Comparison of ENCODE assay signal across 15 cellular contexts in genomic region chr3:50372349-50372748, GRCh38. TPM values are rescaled to one million over a fixed set of nuclear protein-coding genes. Genes with fewer than 3 reads are reported as not detected.
DNase-seq lines count a peak whose midpoint lies in the region; TF ChIP-seq lines count a peak whose summit lies in the region.
"Had no signal": no experiment of that assay in that cellular context is flagged by ENCODE, and none has a peak within 500 bp of the region (broad histone marks: within the 10 kb centered on the region; RNA-seq: fewer than 3 reads in every experiment).

No MANE protein-coding gene starts in this region.

- DNase-seq in activated gamma-delta T cell (lab: John Stamatoyannopoulos, UW) (peak; percentile 12), activated gamma-delta T cell treated with Interleukin-2 at 50 U/mL for 16 hours (no peak), SK-N-DZ (ENCODE audit: low spot score) (peak; percentile 75), erythroblast (lab: John Stamatoyannopoulos, UW) (peak; percentile 81 to 83), GM10248 (ENCODE audit: extremely low spot score) (no peak), GM19238 (ENCODE audit: insufficient read length, low spot score) (no peak)
- no peak for DNase-seq in stimulated activated CD4-positive, alpha-beta T cell treated with anti-CD3 and anti-CD28 coated beads, Interleukin-15, amount 100 ng/mL, for 24 hours
- DNase-seq in activated T-helper 1 cell treated with anti-CD3 and anti-CD28 coated beads, Interleukin-12 subunit alpha, Interleukin-12 subunit beta, Interleukin-2, Interleukin-4 antibody, amounts not matched to agents 30 ng/mL and 10 ng/mL and 1 ng/mL, durations not matched to agents 14 hours and 24 hours and 36 hours (ENCODE audit: low spot score) = no peak
- DNase-seq: activated CD4-positive, alpha-beta T cell treated with anti-CD3 and anti-CD28 coated beads for 48 hours; body of pancreas; GM23248; islet precursor cell; NCI-H226; PC-3 had no signal

- POLR2A ChIA-PET in GM10248 (lab: Yijun Ruan, JAX) = no interaction called here

- H3K4me3 Mint-ChIP-seq in activated T-helper 1 cell treated with anti-CD3 and anti-CD28 coated beads, Interleukin-12 subunit alpha, Interleukin-12 subunit beta, Interleukin-2, Interleukin-4 antibody, amounts not matched to agents 30 ng/mL and 10 ng/mL and 1 ng/mL, durations not matched to agents 14 hours and 24 hours and 36 hours = no peak overlapping the region

- peaks cover 6% of the 10 kb centered on the region for H3K4me1 Mint-ChIP-seq in activated T-helper 1 cell treated with anti-CD3 and anti-CD28 coated beads, Interleukin-12 subunit alpha, Interleukin-12 subunit beta, Interleukin-2, Interleukin-4 antibody, amounts not matched to agents 30 ng/mL and 10 ng/mL and 1 ng/mL, durations not matched to agents 14 hours and 24 hours and 36 hours (ENCODE audit: low read depth)

- peaks cover 2% of the 10 kb centered on the region for H3K27me3 Mint-ChIP-seq in activated T-helper 1 cell treated with anti-CD3 and anti-CD28 coated beads, Interleukin-12 subunit alpha, Interleukin-12 subunit beta, Interleukin-2, Interleukin-4 antibody, amounts not matched to agents 30 ng/mL and 10 ng/mL and 1 ng/mL, durations not matched to agents 14 hours and 24 hours and 36 hours (ENCODE audit: insufficient read depth)

- CTCF ChIA-PET in GM10248 (lab: Yijun Ruan, JAX) = no interaction called here

- no peak overlapping the region for H3K27ac Mint-ChIP-seq in activated T-helper 1 cell treated with anti-CD3 and anti-CD28 coated beads, Interleukin-12 subunit alpha, Interleukin-12 subunit beta, Interleukin-2, Interleukin-4 antibody, amounts not matched to agents 30 ng/mL and 10 ng/mL and 1 ng/mL, durations not matched to agents 14 hours and 24 hours and 36 hours
- H3K27ac Mint-ChIP-seq: progenitor cell of endocrine pancreas had no signal

- intact Hi-C loops in activated T-helper 1 cell treated with anti-CD3 and anti-CD28 coated beads, Interleukin-12 subunit alpha, Interleukin-12 subunit beta, Interleukin-2, Interleukin-4 antibody, amounts not matched to agents 30 ng/mL and 10 ng/mL and 1 ng/mL, durations not matched to agents 14 hours and 24 hours and 36 hours (cut with micrococcal nuclease) = no loop called here

- TF ChIP-seq CTCF in GM10248 (IDR thresholded peaks at IDR 0.05; ENCODE audit: control extremely low read depth, extremely low read depth, low read depth, missing control alignments) = no peak

- no peaks in the 10 kb centered on the region for H3K9me3 Mint-ChIP-seq in activated T-helper 1 cell treated with anti-CD3 and anti-CD28 coated beads, Interleukin-12 subunit alpha, Interleukin-12 subunit beta, Interleukin-2, Interleukin-4 antibody, amounts not matched to agents 30 ng/mL and 10 ng/mL and 1 ng/mL, durations not matched to agents 14 hours and 24 hours and 36 hours

- H3K36me3 Mint-ChIP-seq in activated T-helper 1 cell treated with anti-CD3 and anti-CD28 coated beads, Interleukin-12 subunit alpha, Interleukin-12 subunit beta, Interleukin-2, Interleukin-4 antibody, amounts not matched to agents 30 ng/mL and 10 ng/mL and 1 ng/mL, durations not matched to agents 14 hours and 24 hours and 36 hours (ENCODE audit: low read depth) = no peaks in the 10 kb centered on the region

- TF ChIP-seq POLR2A in erythroblast (IDR thresholded peaks at IDR 0.05; ENCODE audit: low read length) = no peak

RNA-seq across cellular contexts. Expression of gene TMEM115, which starts 13.0 kb away (rescaled TPM):
- 24.8 and 26.1 TPM in 2 replicates for polyA plus RNA-seq in SK-N-DZ (2014; cell fraction: cytosol; rRNA removed)
- polyA plus RNA-seq in SK-N-DZ (2014; cell fraction: nucleus; rRNA removed) = 10.8 and 14.3 TPM in 2 replicates
- 23.6 and 25.4 TPM in 2 replicates for total RNA-seq in activated T-helper 1 cell treated with anti-CD3 and anti-CD28 coated beads, Interleukin-12 subunit alpha, Interleukin-12 subunit beta, Interleukin-2, Interleukin-4 antibody, amounts not matched to agents 30 ng/mL and 10 ng/mL and 1 ng/mL, durations not matched to agents 14 hours and 24 hours and 36 hours

RNA-seq across cellular contexts. Expression of gene CYB561D2, which starts 21.7 kb away (rescaled TPM):
- polyA plus RNA-seq in SK-N-DZ (2014; cell fraction: cytosol; rRNA removed) = 28.2 and 28.8 TPM in 2 replicates
- polyA plus RNA-seq in SK-N-DZ (2014; cell fraction: nucleus; rRNA removed) = 19.9 and 28.3 TPM in 2 replicates
- total RNA-seq in activated T-helper 1 cell treated with anti-CD3 and anti-CD28 coated beads, Interleukin-12 subunit alpha, Interleukin-12 subunit beta, Interleukin-2, Interleukin-4 antibody, amounts not matched to agents 30 ng/mL and 10 ng/mL and 1 ng/mL, durations not matched to agents 14 hours and 24 hours and 36 hours = 30.0 and 35.9 TPM in 2 replicates

RNA-seq across cellular contexts. Expression of gene NPRL2, which starts 21.8 kb away (rescaled TPM):
- polyA plus RNA-seq in SK-N-DZ (2014; cell fraction: cytosol; rRNA removed) = 24.3 and 25.9 TPM in 2 replicates
- 119 and 128 TPM in 2 replicates for polyA plus RNA-seq in SK-N-DZ (2014; cell fraction: nucleus; rRNA removed)
- total RNA-seq in activated T-helper 1 cell treated with anti-CD3 and anti-CD28 coated beads, Interleukin-12 subunit alpha, Interleukin-12 subunit beta, Interleukin-2, Interleukin-4 antibody, amounts not matched to agents 30 ng/mL and 10 ng/mL and 1 ng/mL, durations not matched to agents 14 hours and 24 hours and 36 hours = 43.7 and 46.6 TPM in 2 replicates

RNA-seq across cellular contexts. Expression of gene ZMYND10, which starts 26.8 kb away (rescaled TPM):
- polyA plus RNA-seq in SK-N-DZ (2014; cell fraction: cytosol; rRNA removed) = 0.66 and 1.2 TPM in 2 replicates
- 5.2 and 7.3 TPM in 2 replicates for polyA plus RNA-seq in SK-N-DZ (2014; cell fraction: nucleus; rRNA removed)
- 1.5 and 1.7 TPM in 2 replicates for total RNA-seq in activated T-helper 1 cell treated with anti-CD3 and anti-CD28 coated beads, Interleukin-12 subunit alpha, Interleukin-12 subunit beta, Interleukin-2, Interleukin-4 antibody, amounts not matched to agents 30 ng/mL and 10 ng/mL and 1 ng/mL, durations not matched to agents 14 hours and 24 hours and 36 hours

RNA-seq across cellular contexts. Expression of gene RASSF1, which starts 31.7 kb away (rescaled TPM):
- polyA plus RNA-seq in SK-N-DZ (2014; cell fraction: cytosol; rRNA removed) = 27.8 and 29.4 TPM in 2 replicates
- polyA plus RNA-seq in SK-N-DZ (2014; cell fraction: nucleus; rRNA removed) = 30.0 and 30.9 TPM in 2 replicates
- 57.6 and 60.3 TPM in 2 replicates for total RNA-seq in activated T-helper 1 cell treated with anti-CD3 and anti-CD28 coated beads, Interleukin-12 subunit alpha, Interleukin-12 subunit beta, Interleukin-2, Interleukin-4 antibody, amounts not matched to agents 30 ng/mL and 10 ng/mL and 1 ng/mL, durations not matched to agents 14 hours and 24 hours and 36 hours

Comparison
In these comparisons a context has a peak if more than half of its experiments do, and no peak if none do; other contexts are left out.
1. DNase-seq: peak in activated gamma-delta T cell (single experiment), SK-N-DZ (single experiment) and erythroblast (2 of 2); none in activated gamma-delta T cell treated with Interleukin-2 at 50 U/mL for 16 hours (single experiment), GM10248 (single experiment), stimulated activated CD4-positive, alpha-beta T cell treated with anti-CD3 and anti-CD28 coated beads, Interleukin-15, amount 100 ng/mL, for 24 hours (single experiment), GM19238 (single experiment) and activated T-helper 1 cell treated with anti-CD3 and anti-CD28 coated beads, Interleukin-12 subunit alpha, Interleukin-12 subunit beta, Interleukin-2, Interleukin-4 antibody, amounts not matched to agents 30 ng/mL and 10 ng/mL and 1 ng/mL, durations not matched to agents 14 hours and 24 hours and 36 hours (single experiment).